ENCODE assay signal across 17 cellular contexts in genomic region chr12:3042826-3043225, GRCh38. TPM values are rescaled to one million over a fixed set of nuclear protein-coding genes. Genes with fewer than 3 reads are reported as not detected.
DNase-seq lines count a peak whose midpoint lies in the region; FAIRE-seq and TF ChIP-seq lines count a peak whose summit lies in the region.
"Had no signal": no experiment of that assay in that cellular context is flagged by ENCODE, and none has a peak within 500 bp of the region (broad histone marks: within the 10 kb centered on the region; RNA-seq: fewer than 3 reads in every experiment).

No MANE protein-coding gene starts in this region.

- H3K27me3 Mint-ChIP-seq in Calu3 (ENCODE audit: unreplicated experiment): no peaks in the 10 kb centered on the region

- no peaks in the 10 kb centered on the region for H3K4me1 Mint-ChIP-seq in Calu3 (ENCODE audit: low read depth, unreplicated experiment)

- peaks cover 15% of the 10 kb centered on the region for H3K36me3 Mint-ChIP-seq in Calu3 (ENCODE audit: insufficient read depth, unreplicated experiment)
- H3K36me3 Mint-ChIP-seq: CD4-positive, alpha-beta memory T cell had no signal

- intact Hi-C loops in Calu3 (cut with micrococcal nuclease; ENCODE audit: unreplicated experiment): loop anchor here (10.0 kb wide), 1 partner anchor 148 kb away; the partner anchor contains the start of gene TULP3

- no peak overlapping the region for H3K4me3 Mint-ChIP-seq in Calu3 (ENCODE audit: low read depth, unreplicated experiment)
- H3K4me3 Mint-ChIP-seq: CD4-positive, alpha-beta memory T cell; HFFc6 had no signal

- H4K20me1 ChIP-seq in OCI-LY1 (ENCODE audit: insufficient read depth, low read length): no peaks in the 10 kb centered on the region

- H3K4me2 ChIP-seq in OCI-LY1 (ENCODE audit: low read length) (peak overlapping the region; percentile 49), parathyroid adenoma (ENCODE audit: low read length) (peak overlapping the region; percentile 51)
- H3K4me2 ChIP-seq: PC-9 had no signal

- no peaks in the 10 kb centered on the region for H3K9me2 ChIP-seq in OCI-LY1 (ENCODE audit: low read depth, low read length)

- TF ChIP-seq CTCF in Calu3 (IDR thresholded peaks at IDR 0.05; ENCODE audit: unreplicated experiment) (no peak), OCI-LY1 (IDR thresholded peaks at IDR 0.05; ENCODE audit: low read length) (no peak), bronchial epithelial cell (IDR thresholded peaks at IDR 0.05; ENCODE audit: insufficient read depth, low read length, severe bottlenecking) (no peak), parathyroid adenoma (IDR thresholded peaks at IDR 0.05) (no peak), BE2C (IDR thresholded peaks at IDR 0.05; ENCODE audit: low read depth, low read length) (no peak)

- H3K27ac ChIP-seq in OCI-LY1 (ENCODE audit: low read depth, low read length, poor library complexity, severe bottlenecking) (peak overlapping the region; percentile 92), parathyroid adenoma (peak overlapping the region; percentile 42)
- H3K27ac ChIP-seq: PC-9 had no signal

- H3K36me3 ChIP-seq in OCI-LY1 (ENCODE audit: insufficient read depth, low read length): no peaks in the 10 kb centered on the region
- H3K36me3 ChIP-seq in bronchial epithelial cell (ENCODE audit: control insufficient read depth, insufficient read depth, low read length): no peaks in the 10 kb centered on the region
- H3K36me3 ChIP-seq in parathyroid adenoma (ENCODE audit: control insufficient read depth, insufficient read depth, low read length): no peaks in the 10 kb centered on the region
- H3K36me3 ChIP-seq in BE2C: no peaks in the 10 kb centered on the region

- CTCF ChIA-PET in Calu3 (lab: Charles Lee): no interaction called here

- H2AFZ ChIP-seq in OCI-LY1 (ENCODE audit: low read length) (no peak overlapping the region), parathyroid adenoma (peak overlapping the region; percentile 75)
- H2AFZ ChIP-seq: PC-9 had no signal

- H3F3A ChIP-seq in OCI-LY1 (ENCODE audit: insufficient read depth, low read length): no peaks in the 10 kb centered on the region

- H3K4me1 ChIP-seq in OCI-LY1 (ENCODE audit: insufficient read depth, low read length, severe bottlenecking) (peaks cover 27% of the 10 kb centered on the region), parathyroid adenoma (peaks cover 19% of the 10 kb centered on the region), BE2C (peaks cover 12% of the 10 kb centered on the region)

- no peaks in the 10 kb centered on the region for H3K9me3 Mint-ChIP-seq in Calu3 (ENCODE audit: low read depth, unreplicated experiment)
- H3K9me3 Mint-ChIP-seq: CD4-positive, alpha-beta memory T cell; HFFc6 had no signal

- peak; percentile 13 for FAIRE-seq in bronchial epithelial cell (lab: Jason Lieb, UNC)
- FAIRE-seq: G401.6, GM12892, H1 had no signal

- peak overlapping the region; percentile 22 for H3K4me3 ChIP-seq in OCI-LY1 (ENCODE audit: low read depth, low read length, poor library complexity, severe bottlenecking)
- no peak overlapping the region for H3K4me3 ChIP-seq in bronchial epithelial cell (ENCODE audit: low read depth, low read length)
- no peak overlapping the region for H3K4me3 ChIP-seq in parathyroid adenoma (ENCODE audit: low read depth, low read length)
- no peak overlapping the region for H3K4me3 ChIP-seq in BE2C (ENCODE audit: low read depth, low read length)
- H3K4me3 ChIP-seq: PC-9 had no signal

- no peaks in the 10 kb centered on the region for H3K9me3 ChIP-seq in OCI-LY1 (ENCODE audit: low read length)
- no peaks in the 10 kb centered on the region for H3K9me3 ChIP-seq in parathyroid adenoma (ENCODE audit: control insufficient read depth, low read length)
- no peaks in the 10 kb centered on the region for H3K9me3 ChIP-seq in BE2C

- H3K79me2 ChIP-seq in OCI-LY1 (ENCODE audit: insufficient read depth, low read length): no peaks in the 10 kb centered on the region
- no peaks in the 10 kb centered on the region for H3K79me2 ChIP-seq in parathyroid adenoma

- H3K9ac ChIP-seq in OCI-LY1 (ENCODE audit: low read length): no peak overlapping the region; the same call in 1 of the 2 replicates
- H3K9ac ChIP-seq in parathyroid adenoma: no peak overlapping the region

- DNase-seq in Calu3 (no peak), bronchial epithelial cell (ENCODE audit: low read depth) (no peak), GDM1 (lab: John Stamatoyannopoulos, UW) (no peak), BE2C (no peak), NCI-H1092 treated with DMSO at 0.1 percent for 48 hours (lab: John Stamatoyannopoulos, UW) (no peak)
- DNase-seq: ACHN; AML-193; CD4-positive, alpha-beta memory T cell; HFFc6; NCI-H187; PC-9; SW 1271 had no signal

- H3K27ac Mint-ChIP-seq in Calu3 (ENCODE audit: unreplicated experiment): peak overlapping the region; percentile 47
- H3K27ac Mint-ChIP-seq: CD4-positive, alpha-beta memory T cell; HFFc6 had no signal

- no TSS peak for BruUV-seq in Calu3 (replicated peaks; lab: Mats Ljungman, UMichigan)

- H3K27me3 ChIP-seq in OCI-LY1 (ENCODE audit: insufficient read depth, low read length) (no peaks in the 10 kb centered on the region), bronchial epithelial cell (ENCODE audit: control insufficient read depth, insufficient read depth, low read length) (no peaks in the 10 kb centered on the region), parathyroid adenoma (ENCODE audit: control insufficient read depth, insufficient read depth, low read length) (no peaks in the 10 kb centered on the region), BE2C (peaks cover 5% of the 10 kb centered on the region; the same call in 1 of the 2 replicates)

RNA-seq across cellular contexts. Expression of gene TSPAN9, which starts 34.4 kb away (rescaled TPM):
- total RNA-seq in Calu3 (2022) (6.0 and 8.5 TPM in 2 replicates), bronchial epithelial cell (5.0 and 9.0 TPM in 2 replicates)
- 192 TPM for polyA plus RNA-seq in BE2C (2012; ENCODE audit: insufficient read depth, insufficient read length, low read depth)
- polyA plus RNA-seq: CD4-positive, alpha-beta memory T cell had no signal
